9 cellular contexts compared by ENCODE assay signal in genomic region chr3:12139111-12139511, GRCh38. TPM values are rescaled to one million over a fixed set of nuclear protein-coding genes. Genes with fewer than 3 reads are reported as not detected.
DNase-seq lines count a peak whose midpoint lies in the region; ATAC-seq and TF ChIP-seq lines count a peak whose summit lies in the region.
"Had no signal": no experiment of that assay in that cellular context is flagged by ENCODE, and none has a peak within 500 bp of the region (broad histone marks: within the 10 kb centered on the region; RNA-seq: fewer than 3 reads in every experiment).

No MANE protein-coding gene starts in this region.

- intact Hi-C loops in body of pancreas (cut with DNase I) (no loop called here), left lung (cut with DNase I) (loop anchor here in 1 of 2 donors (5.0 kb wide), 1 partner anchor 338 kb away; no protein-coding TSS in a partner anchor)

- H3K4me1 ChIP-seq in DND-41 (ENCODE audit: insufficient read depth, low read length) (peaks cover 32% of the 10 kb centered on the region), body of pancreas (no peaks in the 10 kb centered on the region), left lung (peaks cover 0 to 37% of the 10 kb centered on the region in 2 donors)

- no peak overlapping the region for H3K4me2 ChIP-seq in DND-41 (ENCODE audit: insufficient read depth, low read length)

- H3K36me3 ChIP-seq in DND-41 (ENCODE audit: insufficient read depth, low read length) (no peaks in the 10 kb centered on the region), body of pancreas (replicated peaks in 1 of 2; ENCODE audit: insufficient read depth in 1 of 2, low read depth in 2 of 2) (no peaks in the 10 kb centered on the region), left lung (no peaks in the 10 kb centered on the region)

- no peak overlapping the region for H3K9ac ChIP-seq in DND-41 (ENCODE audit: low read depth, low read length)

- no peaks in the 10 kb centered on the region for H3K36me3 Mint-ChIP-seq in natural killer cell treated with Interleukin-12 subunit alpha and Interleukin-12 subunit beta and Interleukin-15 and Interleukin-18, amount 100 ng/mL, for 72 hours

- no peak overlapping the region for H3K4me3 Mint-ChIP-seq in natural killer cell treated with Interleukin-12 subunit alpha and Interleukin-12 subunit beta and Interleukin-15 and Interleukin-18, amount 100 ng/mL, for 72 hours

- H3K9me3 ChIP-seq in DND-41 (ENCODE audit: insufficient read depth, low read length, severe bottlenecking) = no peaks in the 10 kb centered on the region
- H3K9me3 ChIP-seq in body of pancreas = no peaks in the 10 kb centered on the region
- no peaks in the 10 kb centered on the region for H3K9me3 ChIP-seq in left lung

- H3K9me3 Mint-ChIP-seq in natural killer cell treated with Interleukin-12 subunit alpha and Interleukin-12 subunit beta and Interleukin-15 and Interleukin-18, amount 100 ng/mL, for 72 hours = no peaks in the 10 kb centered on the region

- H2AFZ ChIP-seq in DND-41 (ENCODE audit: low read depth, low read length) = no peak overlapping the region

- peak; percentile 58 for DNase-seq in DND-41
- peak in 1 of 4 donors; percentile 28 for DNase-seq in body of pancreas
- DNase-seq in left lung = no peak
- DNase-seq in NCI-H774 (lab: John Stamatoyannopoulos, UW) = no peak
- no peak for DNase-seq in natural killer cell treated with Interleukin-12 subunit alpha and Interleukin-12 subunit beta and Interleukin-15 and Interleukin-18, amount 100 ng/mL, for 72 hours (ENCODE audit: low spot score)

- 0 out of 2 replicates have a peak overlapping the region, but pooled peaks have one; percentile 3 for H3K27ac ChIP-seq in DND-41 (ENCODE audit: low read length)
- H3K27ac ChIP-seq in body of pancreas = no peak overlapping the region
- no peak overlapping the region for H3K27ac ChIP-seq in left lung

- WGBS in body of pancreas, 2 donors = 49 to 58% methylated on average over 5 of the region's 5 CpGs

- peak; percentile 60 for TF ChIP-seq RAD21 in Ishikawa (IDR thresholded peaks at IDR 0.05; ENCODE audit: low read depth)

- H3K4me3 ChIP-seq in DND-41 (ENCODE audit: low read depth in 1 of 2, low read length in 2 of 2) = no peak overlapping the region
- no peak overlapping the region for H3K4me3 ChIP-seq in body of pancreas
- no peak overlapping the region for H3K4me3 ChIP-seq in left lung
- H3K4me3 ChIP-seq: lung had no signal

- no peaks in the 10 kb centered on the region for H3K4me1 Mint-ChIP-seq in natural killer cell treated with Interleukin-12 subunit alpha and Interleukin-12 subunit beta and Interleukin-15 and Interleukin-18, amount 100 ng/mL, for 72 hours (ENCODE audit: low read depth in 2 of 2)

- peak; percentile 81 for TF ChIP-seq CTCF in DND-41 (IDR thresholded peaks at IDR 0.05; ENCODE audit: borderline replicate concordance, extremely low read depth, low read length, poor library complexity, severe bottlenecking)
- peak in 2 of 7 experiments; percentile 18 to 35 for TF ChIP-seq CTCF in body of pancreas (IDR thresholded peaks at IDR 0.05)
- TF ChIP-seq CTCF in left lung (IDR thresholded peaks at IDR 0.05) = peak; percentile 42 to 46

- H3K79me2 ChIP-seq in DND-41 (ENCODE audit: insufficient read depth, low read length) = no peaks in the 10 kb centered on the region

- no peak for TF ChIP-seq EP300 in Ishikawa (IDR thresholded peaks at IDR 0.05; ENCODE audit: borderline replicate concordance)

- peaks cover 8 to 26% of the 10 kb centered on the region in 2 donors for H3K27me3 Mint-ChIP-seq in natural killer cell treated with Interleukin-12 subunit alpha and Interleukin-12 subunit beta and Interleukin-15 and Interleukin-18, amount 100 ng/mL, for 72 hours

- H3K27me3 ChIP-seq in DND-41 (ENCODE audit: insufficient read depth, low read length, poor library complexity) = no peaks in the 10 kb centered on the region
- no peaks in the 10 kb centered on the region for H3K27me3 ChIP-seq in body of pancreas
- H3K27me3 ChIP-seq in left lung = no peaks in the 10 kb centered on the region

- TF ChIP-seq POLR2A in body of pancreas (IDR thresholded peaks at IDR 0.05) = no peak

- H4K20me1 ChIP-seq in DND-41 (ENCODE audit: insufficient read depth, low read length) = no peaks in the 10 kb centered on the region

- no peak overlapping the region for H3K27ac Mint-ChIP-seq in natural killer cell treated with Interleukin-12 subunit alpha and Interleukin-12 subunit beta and Interleukin-15 and Interleukin-18, amount 100 ng/mL, for 72 hours

- ATAC-seq in DND-41 (ENCODE audit: insufficient read depth, low read depth) = peak; percentile 78
- ATAC-seq in body of pancreas = peak; percentile 22
- peak; percentile 66 for ATAC-seq in left lung
- ATAC-seq in GM19463 (IDR thresholded peaks at IDR 0.05; ENCODE audit: unreplicated experiment) = no peak
- no peak for ATAC-seq in GM21717 (IDR thresholded peaks at IDR 0.05; ENCODE audit: unreplicated experiment)
- ATAC-seq in natural killer cell treated with Interleukin-12 subunit alpha and Interleukin-12 subunit beta and Interleukin-15 and Interleukin-18, amount 100 ng/mL, for 72 hours = no peak

TF ChIP-seq in Ishikawa, 13 proteins besides CTCF, POLR2A, EP300 and RAD21:
- TF ChIP-seq FOXM1 (IDR thresholded peaks at IDR 0.05; ENCODE audit: borderline replicate concordance, low read depth) = no peak
TF ChIP-seq in Ishikawa: peak in this region for 0.

RNA-seq across cellular contexts. Expression of gene TIMP4, which starts 19.6 kb away (rescaled TPM):
- total RNA-seq in body of pancreas = 10 to 100 TPM; 11.7 to 41.5 TPM
- total RNA-seq in left lung = 10 to 100 TPM in 1 of 2 donors, under 1 TPM in 1; 0.93 to 11.3 TPM
- not detected for total RNA-seq in natural killer cell treated with Interleukin-12 subunit alpha and Interleukin-12 subunit beta and Interleukin-15 and Interleukin-18, amount 100 ng/mL, for 72 hours

Comparison
In these comparisons a context has a peak if more than half of its experiments do, and no peak if none do; other contexts are left out.
1. ATAC-seq: peak in DND-41 (single experiment), body of pancreas (single experiment) and left lung (single experiment); none in GM19463 (single experiment), GM21717 (single experiment) and natural killer cell treated with Interleukin-12 subunit alpha and Interleukin-12 subunit beta and Interleukin-15 and Interleukin-18, amount 100 ng/mL, for 72 hours (0 of 2).